8 cellular contexts compared by ENCODE assay signal in genomic region chr1:2091611-2092604, GRCh38. TPM values are rescaled to one million over a fixed set of nuclear protein-coding genes. Genes with fewer than 3 reads are reported as not detected.
A peak's percentile ranks its signal among the peaks of the same experiment; 100 is the strongest.
DNase-seq lines count a peak whose midpoint lies in the region; ATAC-seq, FAIRE-seq and TF ChIP-seq lines count a peak whose summit lies in the region.

No MANE protein-coding gene starts in this region.

- H3K4me1 ChIP-seq in lower lobe of right lung: peaks cover 5% of the 10 kb centered on the region

- H3K4me3 ChIP-seq in bronchial epithelial cell (ENCODE audit: low read depth, low read length): no peak overlapping the region
- H3K4me3 ChIP-seq in lower lobe of right lung: no peak overlapping the region

- ATAC-seq in lower lobe of right lung (peak in 1 of 2 donors; percentile 46), esophagus mucosa (no peak), HG02798 (IDR thresholded peaks at IDR 0.05; ENCODE audit: poor library complexity, unreplicated experiment) (no peak), HG03521 (IDR thresholded peaks at IDR 0.05; ENCODE audit: unreplicated experiment) (no peak)

- no peak for FAIRE-seq in bronchial epithelial cell (lab: Jason Lieb, UNC)

- H3K27me3 ChIP-seq in bronchial epithelial cell (ENCODE audit: control insufficient read depth, insufficient read depth, low read length) (no peaks in the 10 kb centered on the region), lower lobe of right lung (ENCODE audit: low read depth) (peaks cover 4% of the 10 kb centered on the region)

- H3K36me3 ChIP-seq in bronchial epithelial cell (ENCODE audit: control insufficient read depth, insufficient read depth, low read length) (peaks cover 4% of the 10 kb centered on the region), lower lobe of right lung (no peaks in the 10 kb centered on the region)

- intact Hi-C loops in lower lobe of right lung (cut with DNase I): no loop called here

- H3K27ac ChIP-seq in lower lobe of right lung: no peak overlapping the region

- peak; percentile 65 for DNase-seq in GM10266 (ENCODE audit: extremely low spot score)
- DNase-seq in T-helper 1 cell: peak in 3 of 5 donors; percentile 10 to 26 (median 21)
- DNase-seq in bronchial epithelial cell (ENCODE audit: low read depth): no peak
- no peak for DNase-seq in lower lobe of right lung
- DNase-seq in stimulated activated naive CD4-positive, alpha-beta T cell (lab: John Stamatoyannopoulos, UW): peak in 4 of 6 experiments; percentile 8 to 31 (median 20)

- TF ChIP-seq CTCF in GM10266 (IDR thresholded peaks at IDR 0.05; ENCODE audit: control insufficient read depth, insufficient read depth, low read depth, missing control alignments) (peak; percentile 38), bronchial epithelial cell (IDR thresholded peaks at IDR 0.05; ENCODE audit: insufficient read depth, low read length, severe bottlenecking) (peak; percentile 42), lower lobe of right lung (IDR thresholded peaks at IDR 0.05) (peak; percentile 55)

- no peaks in the 10 kb centered on the region for H3K9me3 ChIP-seq in lower lobe of right lung

RNA-seq across cellular contexts. Expression of gene PRKCZ, which starts 41.7 kb away (rescaled TPM):
- 34.6 and 38.4 TPM in 2 replicates for total RNA-seq in bronchial epithelial cell
- 97.6 TPM for total RNA-seq in lower lobe of right lung
- total RNA-seq in esophagus mucosa: 21.3 TPM

Comparison
In these comparisons a context has a peak if more than half of its experiments do, and no peak if none do; other contexts are left out.
1. DNase-seq: peak in GM10266 (single experiment), T-helper 1 cell (3 of 5) and stimulated activated naive CD4-positive, alpha-beta T cell (4 of 6); none in bronchial epithelial cell (single experiment) and lower lobe of right lung (single experiment).
2. Peak in every context shown above with its lines, with median percentiles within 50 percentile points of each other: CTCF ChIP-seq.